In the genomic region with DNA sequence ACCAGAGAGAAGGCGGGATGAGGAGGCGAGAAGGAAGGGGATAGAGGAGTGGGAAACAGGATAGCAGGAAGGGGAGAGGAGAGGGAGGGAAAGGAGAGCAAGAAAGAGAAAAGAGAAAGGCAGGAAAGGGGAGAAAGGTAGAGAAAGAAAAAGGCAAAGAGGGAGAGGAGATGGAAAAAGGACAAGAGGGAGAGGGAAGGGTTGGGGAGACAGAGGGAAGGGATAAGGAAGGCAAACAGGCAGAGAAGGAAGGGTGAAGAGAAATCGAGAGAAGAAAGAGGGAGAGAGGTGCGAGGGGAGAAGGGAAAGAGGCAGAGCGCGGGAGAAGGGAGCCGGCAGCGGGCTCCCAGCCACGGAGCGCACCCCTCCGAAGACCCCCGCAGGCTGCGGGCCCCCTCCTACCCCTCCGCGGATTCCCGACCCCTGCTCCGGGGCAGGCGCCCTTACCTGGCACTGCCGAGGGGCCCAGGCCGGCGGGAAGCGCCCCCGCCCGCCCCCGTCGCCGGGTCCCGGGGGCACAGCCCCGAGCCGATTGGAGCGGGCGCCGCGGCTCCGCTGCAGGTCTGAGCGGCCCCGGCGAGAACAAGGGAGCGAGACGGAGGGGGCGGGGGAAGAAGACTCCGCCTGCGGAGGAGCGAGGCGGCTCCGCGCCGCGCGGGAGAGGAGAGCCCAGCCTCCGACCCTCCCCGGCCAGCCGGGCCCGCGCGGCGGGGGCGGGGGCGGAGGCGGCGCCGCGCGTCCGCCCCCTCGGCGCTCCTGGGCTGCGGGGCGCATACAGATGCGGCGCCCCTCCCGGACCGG, we compare ENCODE assay signal across 8 cellular contexts. TPM values are rescaled to one million over a fixed set of nuclear protein-coding genes. Genes with fewer than 3 reads are reported as not detected.
DNase-seq lines count a peak whose midpoint lies in the region; ATAC-seq, FAIRE-seq and TF ChIP-seq lines count a peak whose summit lies in the region.

A gene with protein sequence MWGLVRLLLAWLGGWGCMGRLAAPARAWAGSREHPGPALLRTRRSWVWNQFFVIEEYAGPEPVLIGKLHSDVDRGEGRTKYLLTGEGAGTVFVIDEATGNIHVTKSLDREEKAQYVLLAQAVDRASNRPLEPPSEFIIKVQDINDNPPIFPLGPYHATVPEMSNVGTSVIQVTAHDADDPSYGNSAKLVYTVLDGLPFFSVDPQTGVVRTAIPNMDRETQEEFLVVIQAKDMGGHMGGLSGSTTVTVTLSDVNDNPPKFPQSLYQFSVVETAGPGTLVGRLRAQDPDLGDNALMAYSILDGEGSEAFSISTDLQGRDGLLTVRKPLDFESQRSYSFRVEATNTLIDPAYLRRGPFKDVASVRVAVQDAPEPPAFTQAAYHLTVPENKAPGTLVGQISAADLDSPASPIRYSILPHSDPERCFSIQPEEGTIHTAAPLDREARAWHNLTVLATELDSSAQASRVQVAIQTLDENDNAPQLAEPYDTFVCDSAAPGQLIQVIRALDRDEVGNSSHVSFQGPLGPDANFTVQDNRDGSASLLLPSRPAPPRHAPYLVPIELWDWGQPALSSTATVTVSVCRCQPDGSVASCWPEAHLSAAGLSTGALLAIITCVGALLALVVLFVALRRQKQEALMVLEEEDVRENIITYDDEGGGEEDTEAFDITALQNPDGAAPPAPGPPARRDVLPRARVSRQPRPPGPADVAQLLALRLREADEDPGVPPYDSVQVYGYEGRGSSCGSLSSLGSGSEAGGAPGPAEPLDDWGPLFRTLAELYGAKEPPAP (minus strand): TSS at position 565 of the 801 bp plus-strand sequence. CDS start 1,787 bp downstream, outside the sequence.

- H3K9ac ChIP-seq in liver (ENCODE audit: low read depth in 1 of 2, low read length in 2 of 2): peak within 1 kb of the TSS in 1 of 2 donors; percentile 48

- TF ChIP-seq CTCF in choroid plexus epithelial cell (conservative IDR thresholded peaks at IDR 0.05; ENCODE audit: low read depth, low read length) (no peak), liver (IDR thresholded peaks at IDR 0.05; ENCODE audit: low read depth, low read length, missing input control) (no peak)

- no peaks in the 10 kb centered on the region for H3K27me3 ChIP-seq in liver (ENCODE audit: control insufficient read depth in 4 of 4, insufficient read depth in 4 of 4, low read length in 3 of 4)

- 3% methylated on average over 73 of the region's 73 CpGs for WGBS in liver

- peak; percentile 38 for ATAC-seq in HG03039 (IDR thresholded peaks at IDR 0.05; ENCODE audit: unreplicated experiment)
- no peak for ATAC-seq in GM21390 (IDR thresholded peaks at IDR 0.05; ENCODE audit: unreplicated experiment)

- H3K27ac ChIP-seq in liver (ENCODE audit: low read depth in 1 of 2, low read length in 2 of 2): no peak within 1 kb of the TSS

- no peaks in the 10 kb centered on the region for H3K9me3 ChIP-seq in liver (ENCODE audit: control insufficient read depth in 4 of 4, low read length in 3 of 4)

- no peak for TF ChIP-seq RAD21 in liver (IDR thresholded peaks at IDR 0.05)

- TF ChIP-seq POLR2A in GM12891 (IDR thresholded peaks at IDR 0.05; ENCODE audit: low read depth, low read length): no peak

- FAIRE-seq in GM12891 (lab: Jason Lieb, UNC): peak; percentile 55

- H3K4me1 ChIP-seq in liver (ENCODE audit: control insufficient read depth in 4 of 4, insufficient read depth in 4 of 4, low read length in 3 of 4): peaks cover 4 to 17% (median 13%) of the 10 kb centered on the region in 4 donors

- H3K4me3 ChIP-seq in choroid plexus epithelial cell (ENCODE audit: low read depth, low read length): peak within 1 kb of the TSS; percentile 60
- peak within 1 kb of the TSS; percentile 36 to 77 (median 62) for H3K4me3 ChIP-seq in liver (ENCODE audit: low read depth in 1 of 3, low read length in 3 of 3)

- H3K36me3 ChIP-seq in liver (ENCODE audit: control insufficient read depth in 4 of 4, insufficient read depth in 3 of 4, low read depth in 1 of 4, low read length in 3 of 4): peaks cover 13 to 26% (median 18%) of the 10 kb centered on the region in 4 donors

- DNase-seq in GM12891 (ENCODE audit: insufficient read length, low spot score) (peak; percentile 91), T-helper 9 cell (peak; percentile 64), choroid plexus epithelial cell (ENCODE audit: low read depth) (peak; percentile 72), NCI-H2029 treated with DMSO at 0.1 percent for 48 hours (lab: John Stamatoyannopoulos, UW) (no peak)
- DNase-seq in stimulated activated CD4-positive, alpha-beta T cell treated with anti-CD3 and anti-CD28 coated beads, TNF-alpha, amount 100 ng/mL, for 4 hours (ENCODE audit: low read depth in 3 of 3): peak; percentile 49 to 60 (median 55)

TF ChIP-seq in GM12891, 5 proteins besides CTCF, POLR2A, EP300 and RAD21:
- TF ChIP-seq POLR2AphosphoS5 (IDR thresholded peaks at IDR 0.05; ENCODE audit: low read depth, low read length): no peak
- TF ChIP-seq SPI1 (IDR thresholded peaks at IDR 0.05; ENCODE audit: low read depth, low read length): no peak
- no peak for TF ChIP-seq PAX5 (IDR thresholded peaks at IDR 0.05; ENCODE audit: insufficient read depth, low read length, severe bottlenecking)
- TF ChIP-seq POU2F2 (IDR thresholded peaks at IDR 0.05; ENCODE audit: low read depth, low read length): no peak

TF ChIP-seq in liver, 16 proteins besides CTCF, POLR2A, EP300 and RAD21:
- TF ChIP-seq GABPA (IDR thresholded peaks at IDR 0.05 in 1 of 2, conservative IDR thresholded peaks at IDR 0.05 in 1 of 2): no peak
- no peak for TF ChIP-seq HNF4G (IDR thresholded peaks at IDR 0.05)
- TF ChIP-seq, protein P1, sequence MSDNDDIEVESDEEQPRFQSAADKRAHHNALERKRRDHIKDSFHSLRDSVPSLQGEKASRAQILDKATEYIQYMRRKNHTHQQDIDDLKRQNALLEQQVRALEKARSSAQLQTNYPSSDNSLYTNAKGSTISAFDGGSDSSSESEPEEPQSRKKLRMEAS (IDR thresholded peaks at IDR 0.05): no peak
- TF ChIP-seq, protein P2, sequence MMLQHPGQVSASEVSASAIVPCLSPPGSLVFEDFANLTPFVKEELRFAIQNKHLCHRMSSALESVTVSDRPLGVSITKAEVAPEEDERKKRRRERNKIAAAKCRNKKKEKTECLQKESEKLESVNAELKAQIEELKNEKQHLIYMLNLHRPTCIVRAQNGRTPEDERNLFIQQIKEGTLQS (IDR thresholded peaks at IDR 0.05): no peak

RNA-seq across cellular contexts. Expression of the gene that starts here (rescaled TPM):
- polyA plus RNA-seq in GM12891 (2012; ENCODE audit: low read depth, missing spikeins): 1.1 TPM
- under 1 TPM; 0.23 to 0.50 TPM for total RNA-seq in liver
- under 1 TPM in 1 of 2 donors, not detected in 1; 0.38 TPM for polyA plus RNA-seq in liver
